In the genomic region with DNA sequence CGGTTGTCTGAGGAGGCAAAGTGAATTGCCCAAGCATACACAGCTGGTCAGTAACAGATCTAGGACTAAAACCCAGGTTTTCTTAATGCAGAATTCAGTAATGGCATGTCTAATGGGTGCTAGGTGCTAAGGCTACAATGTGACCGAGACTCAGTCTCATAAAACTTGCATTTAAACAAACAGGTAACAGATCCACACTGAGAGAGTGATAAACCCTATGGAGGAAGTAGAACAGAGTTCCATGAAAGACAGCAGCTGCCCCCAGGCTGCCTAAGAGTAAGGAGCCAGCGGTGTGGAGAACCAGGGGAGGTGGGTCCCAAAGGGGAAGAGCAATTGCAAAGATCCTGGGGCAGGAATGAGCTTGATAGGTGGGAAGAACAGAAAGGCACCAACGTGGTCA, we compare ENCODE assay signal across 11 cellular contexts. TPM values are rescaled to one million over a fixed set of nuclear protein-coding genes. Genes with fewer than 3 reads are reported as not detected.
"Had no signal": no experiment of that assay in that cellular context is flagged by ENCODE, and none has a peak within 500 bp of the region (broad histone marks: within the 10 kb centered on the region; RNA-seq: fewer than 3 reads in every experiment).

No MANE protein-coding gene starts in this region.

- H3K4me3 ChIP-seq: GM23248, HAP-1 had no signal

- H3K9ac ChIP-seq: GM23248 had no signal

- H3K36me3 ChIP-seq: HAP-1 had no signal

- H3K9me3 ChIP-seq: HAP-1 had no signal

- DNase-seq: GM23248, GOT3, H7, HFFc6, KBM-7 had no signal

- ATAC-seq: HCT116, HepG2 had no signal

- H3K27ac ChIP-seq: GM23248, HL-60 had no signal

- H3K4me1 ChIP-seq: HAP-1 had no signal

- FAIRE-seq: HepG2 had no signal

RNA-seq across cellular contexts. Expression of a gene that starts 27.3 kb away (rescaled TPM):
- total RNA-seq: GM23248, H7, HepG2, HFFc6 had no signal
- polyA plus RNA-seq: GM23248, HepG2, IgD-negative memory B cell had no signal

RNA-seq across cellular contexts. Expression of a gene that starts 53.5 kb away (rescaled TPM):
- total RNA-seq: H7, HepG2, HT1080 had no signal
- polyA plus RNA-seq: HepG2, IgD-negative memory B cell had no signal
